9 cellular contexts compared by ENCODE assay signal in genomic region chr2:70947556-70948184, GRCh38. TPM values are rescaled to one million over a fixed set of nuclear protein-coding genes. Genes with fewer than 3 reads are reported as not detected.
DNase-seq lines count a peak whose midpoint lies in the region; ATAC-seq and TF ChIP-seq lines count a peak whose summit lies in the region.
"Had no signal": no experiment of that assay in that cellular context is flagged by ENCODE, and none has a peak within 500 bp of the region (broad histone marks: within the 10 kb centered on the region; RNA-seq: fewer than 3 reads in every experiment).

No MANE protein-coding gene starts in this region.

- peaks cover 12% of the 10 kb centered on the region for H3K4me1 ChIP-seq in Karpas-422 (ENCODE audit: low read length)
- H3K4me1 ChIP-seq in adipocyte (ENCODE audit: control insufficient read depth, insufficient read depth, low read length), result peaks cover 8% of the 10 kb centered on the region
- peaks cover 15% of the 10 kb centered on the region for H3K4me1 ChIP-seq in lower lobe of right lung

- DNase-seq in AML-193 (lab: John Stamatoyannopoulos, UW) (peak; percentile 13 to 16), Karpas-422 (no peak), adipocyte (ENCODE audit: low read depth) (peak; percentile 29), lower lobe of right lung (no peak), HUDEP-2 (lab: John Stamatoyannopoulos, UW; ENCODE audit: unreplicated experiment in 76 of 76) (no peak)
- no peak for DNase-seq in NK-92 treated with Interleukin-12 subunit alpha and Interleukin-12 subunit beta, amount 100 ng/mL, for 24 hours (lab: John Stamatoyannopoulos, UW)

- TF ChIP-seq CTCF in lower lobe of right lung (IDR thresholded peaks at IDR 0.05), result no peak

- peak overlapping the region; percentile 85; the same call in 1 of the 2 replicates for H2AFZ ChIP-seq in Karpas-422 (ENCODE audit: low read length)

- no peaks in the 10 kb centered on the region for H3K9me3 ChIP-seq in Karpas-422 (ENCODE audit: low read length)
- H3K9me3 ChIP-seq in adipocyte (ENCODE audit: control insufficient read depth, low read length), result no peaks in the 10 kb centered on the region
- H3K9me3 ChIP-seq in lower lobe of right lung, result no peaks in the 10 kb centered on the region
- H3K9me3 ChIP-seq: heart left ventricle had no signal

- peak in 1 of 2 donors; percentile 29 for ATAC-seq in lower lobe of right lung
- no peak for ATAC-seq in HG03135 (IDR thresholded peaks at IDR 0.05; ENCODE audit: unreplicated experiment)
- ATAC-seq in GM18517 (IDR thresholded peaks at IDR 0.05; ENCODE audit: unreplicated experiment), result no peak

- H3K9me2 ChIP-seq in Karpas-422 (replicated peaks; ENCODE audit: insufficient read depth, low read length), result no peaks in the 10 kb centered on the region

- H3K27me3 ChIP-seq in Karpas-422 (ENCODE audit: low read length) (no peaks in the 10 kb centered on the region), adipocyte (replicated peaks; ENCODE audit: control insufficient read depth, insufficient read depth, low read length) (no peaks in the 10 kb centered on the region), lower lobe of right lung (ENCODE audit: low read depth) (peaks cover 16% of the 10 kb centered on the region)

- no peaks in the 10 kb centered on the region for H3K79me2 ChIP-seq in Karpas-422 (ENCODE audit: low read length)

- H3K9ac ChIP-seq in Karpas-422 (ENCODE audit: low read length) (peak overlapping the region; percentile 52), adipocyte (ENCODE audit: low read length) (peak overlapping the region; percentile 43)

- no peaks in the 10 kb centered on the region for H3K36me3 ChIP-seq in Karpas-422 (ENCODE audit: insufficient read depth, low read length)
- H3K36me3 ChIP-seq in adipocyte (ENCODE audit: control insufficient read depth, insufficient read depth, low read length, severe bottlenecking), result no peaks in the 10 kb centered on the region
- no peaks in the 10 kb centered on the region for H3K36me3 ChIP-seq in lower lobe of right lung
- H3K36me3 ChIP-seq: heart left ventricle had no signal

- H3K27ac ChIP-seq in Karpas-422 (ENCODE audit: low read length), result no peak overlapping the region
- no peak overlapping the region for H3K27ac ChIP-seq in lower lobe of right lung
- H3K27ac ChIP-seq: heart left ventricle had no signal

- H3K4me3 ChIP-seq in Karpas-422 (ENCODE audit: low read length), result peak overlapping the region; percentile 50; the same call in 1 of the 2 replicates
- H3K4me3 ChIP-seq in adipocyte (ENCODE audit: low read length), result no peak overlapping the region
- H3K4me3 ChIP-seq in lower lobe of right lung, result peak overlapping the region; percentile 42

- intact Hi-C loops in lower lobe of right lung (cut with DNase I), result no loop called here

- peak overlapping the region; percentile 60 for H3K4me2 ChIP-seq in Karpas-422 (ENCODE audit: low read depth, low read length, poor library complexity, severe bottlenecking)

- no peaks in the 10 kb centered on the region for H4K20me1 ChIP-seq in Karpas-422 (ENCODE audit: insufficient read depth, low read depth, low read length)

RNA-seq across cellular contexts. Expression of gene ATP6V1B1, which starts 12.0 kb away (rescaled TPM):
- total RNA-seq in Karpas-422 (2014; rRNA removed; shearing (Covaris generic); ENCODE audit: low replicate concordance), result not detected in 2 replicates
- total RNA-seq in lower lobe of right lung, result 2.2 TPM

RNA-seq across cellular contexts. Expression of gene ANKRD53, which starts 30.8 kb away (rescaled TPM):
- total RNA-seq in Karpas-422 (2014; rRNA removed; shearing (Covaris generic); ENCODE audit: low replicate concordance), result 0.14 TPM in 1 of 2 replicates, not detected in the other
- total RNA-seq in lower lobe of right lung, result 1.1 TPM

RNA-seq across cellular contexts. Expression of gene TEX261, which starts 47.0 kb away (rescaled TPM):
- total RNA-seq in Karpas-422 (2014; rRNA removed; shearing (Covaris generic); ENCODE audit: low replicate concordance), result 62.8 and 69.2 TPM in 2 replicates
- total RNA-seq in lower lobe of right lung, result 71.3 TPM

RNA-seq across cellular contexts. Expression of gene VAX2, which starts 47.3 kb away (rescaled TPM):
- total RNA-seq in Karpas-422 (2014; rRNA removed; shearing (Covaris generic); ENCODE audit: low replicate concordance), result not detected in 2 replicates
- total RNA-seq in lower lobe of right lung, result not detected

Comparison
In these comparisons a context has a peak if more than half of its experiments do, and no peak if none do; other contexts are left out.
1. DNase-seq: peak in AML-193 (2 of 2) and adipocyte (single experiment); none in Karpas-422 (single experiment), lower lobe of right lung (single experiment), HUDEP-2 (0 of 76) and NK-92 treated with Interleukin-12 subunit alpha and Interleukin-12 subunit beta, amount 100 ng/mL, for 24 hours (single experiment).